Comparison of ENCODE assay signal across 20 cellular contexts in genomic region chr10:130364631-130365030, GRCh38.
"Had no signal": no experiment of that assay in that cellular context is flagged by ENCODE, and none has a peak within 500 bp of the region (broad histone marks: within the 10 kb centered on the region; RNA-seq: fewer than 3 reads in every experiment).

No MANE protein-coding gene starts in this region.

- H3K4me3 ChIP-seq: breast epithelium, K562 had no signal

- DNase-seq: activated CD4-positive, alpha-beta T cell treated with anti-CD3 and anti-CD28 coated beads for 4 hours; activated CD8-positive, alpha-beta T cell treated with anti-CD3 and anti-CD28 coated beads for 36 hours; activated effector memory CD4-positive, alpha-beta T cell treated with Interleukin-2 at 50 U/mL for 16 hours; activated naive CD4-positive, alpha-beta T cell; activated T-cell treated with anti-CD3 and anti-CD28 coated beads for 4 hours; aorta; central memory CD4-positive, alpha-beta T cell; Karpas-422; MM.1S; NCI-H1105; NCI-H1436; NCI-H1694 treated with DMSO at 0.1 percent for 48 hours; NCI-H2029 treated with DMSO at 0.1 percent for 48 hours; NCI-H345; NCI-H510A; NCI-H526 treated with DMSO at 0.1 percent for 48 hours; SHP77 treated with DMSO at 0.1 percent for 48 hours had no signal

- H3K36me3 ChIP-seq: breast epithelium had no signal

- H3K27ac ChIP-seq: breast epithelium had no signal

- H3K9me3 ChIP-seq: breast epithelium had no signal

- ATAC-seq: activated CD4-positive, CD25-positive, alpha-beta regulatory T cell treated with anti-CD3 and anti-CD28 coated beads, Interleukin-2, amount 50 U/mL, for 24 hours; activated CD8-positive, alpha-beta T cell treated with anti-CD3 and anti-CD28 coated beads for 36 hours; K562 had no signal

- H3K4me1 ChIP-seq: breast epithelium had no signal
